In the genomic region with DNA sequence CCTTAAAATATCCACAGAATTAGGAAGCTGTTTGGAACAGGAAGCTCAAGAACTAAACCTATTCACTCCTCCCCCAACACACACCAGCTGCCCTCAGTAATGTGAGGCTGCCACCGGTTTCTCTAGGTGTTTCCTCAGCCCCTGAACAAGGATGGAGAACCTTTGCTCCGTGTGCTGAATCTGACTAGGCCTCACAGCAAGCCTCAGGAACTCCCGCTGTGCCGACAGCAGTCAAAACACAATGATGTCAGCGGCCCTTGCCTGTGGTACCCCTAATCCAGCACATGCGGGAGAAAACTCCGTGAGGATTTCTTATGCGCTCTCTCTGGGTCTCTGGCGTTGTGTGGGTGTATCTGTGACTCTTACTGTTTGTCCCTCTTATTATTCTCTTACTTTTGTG, we compare ENCODE assay signal across 2 cellular contexts.
A peak's percentile ranks its signal among the peaks of the same experiment; 100 is the strongest.
TF ChIP-seq lines count a peak whose summit lies in the region.

No MANE protein-coding gene starts in this region.

TF ChIP-seq in H1, 55 proteins besides CTCF, POLR2A, EP300 and RAD21:
- TF ChIP-seq, protein P1, sequence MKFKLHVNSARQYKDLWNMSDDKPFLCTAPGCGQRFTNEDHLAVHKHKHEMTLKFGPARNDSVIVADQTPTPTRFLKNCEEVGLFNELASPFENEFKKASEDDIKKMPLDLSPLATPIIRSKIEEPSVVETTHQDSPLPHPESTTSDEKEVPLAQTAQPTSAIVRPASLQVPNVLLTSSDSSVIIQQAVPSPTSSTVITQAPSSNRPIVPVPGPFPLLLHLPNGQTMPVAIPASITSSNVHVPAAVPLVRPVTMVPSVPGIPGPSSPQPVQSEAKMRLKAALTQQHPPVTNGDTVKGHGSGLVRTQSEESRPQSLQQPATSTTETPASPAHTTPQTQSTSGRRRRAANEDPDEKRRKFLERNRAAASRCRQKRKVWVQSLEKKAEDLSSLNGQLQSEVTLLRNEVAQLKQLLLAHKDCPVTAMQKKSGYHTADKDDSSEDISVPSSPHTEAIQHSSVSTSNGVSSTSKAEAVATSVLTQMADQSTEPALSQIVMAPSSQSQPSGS (IDR thresholded peaks at IDR 0.05; ENCODE audit: low read length) = peak; percentile 82; the same call in 1 of the 2 replicates
- TF ChIP-seq NANOG (IDR thresholded peaks at IDR 0.05; ENCODE audit: insufficient read depth, low read depth, low read length, poor library complexity, severe bottlenecking) (no peak), SRF (IDR thresholded peaks at IDR 0.05; ENCODE audit: low read depth, low read length) (no peak), MAFK (IDR thresholded peaks at IDR 0.05; ENCODE audit: low read depth, low read length) (no peak), SP1 (IDR thresholded peaks at IDR 0.05; ENCODE audit: low read depth, low read length) (no peak), EZH2 (IDR thresholded peaks at IDR 0.05; ENCODE audit: low read depth, low read length, severe bottlenecking) (no peak), JUND (IDR thresholded peaks at IDR 0.05; ENCODE audit: low read length) (peak; percentile 36; the same call in 1 of the 2 replicates), FOSL1 (IDR thresholded peaks at IDR 0.05; ENCODE audit: insufficient read depth, low read depth, low read length) (no peak), SP2 (IDR thresholded peaks at IDR 0.05; ENCODE audit: low read length) (no peak), ASH2L (IDR thresholded peaks at IDR 0.05; ENCODE audit: low read length) (no peak), CHD1 (IDR thresholded peaks at IDR 0.05; ENCODE audit: low read depth, low read length) (no peak)
- TF ChIP-seq, protein P2, sequence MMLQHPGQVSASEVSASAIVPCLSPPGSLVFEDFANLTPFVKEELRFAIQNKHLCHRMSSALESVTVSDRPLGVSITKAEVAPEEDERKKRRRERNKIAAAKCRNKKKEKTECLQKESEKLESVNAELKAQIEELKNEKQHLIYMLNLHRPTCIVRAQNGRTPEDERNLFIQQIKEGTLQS (IDR thresholded peaks at IDR 0.05; ENCODE audit: insufficient read depth, low read depth, low read length) = no peak
- TF ChIP-seq, protein P3, sequence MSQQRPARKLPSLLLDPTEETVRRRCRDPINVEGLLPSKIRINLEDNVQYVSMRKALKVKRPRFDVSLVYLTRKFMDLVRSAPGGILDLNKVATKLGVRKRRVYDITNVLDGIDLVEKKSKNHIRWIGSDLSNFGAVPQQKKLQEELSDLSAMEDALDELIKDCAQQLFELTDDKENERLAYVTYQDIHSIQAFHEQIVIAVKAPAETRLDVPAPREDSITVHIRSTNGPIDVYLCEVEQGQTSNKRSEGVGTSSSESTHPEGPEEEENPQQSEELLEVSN (IDR thresholded peaks at IDR 0.05) = no peak
- TF ChIP-seq, protein P4, sequence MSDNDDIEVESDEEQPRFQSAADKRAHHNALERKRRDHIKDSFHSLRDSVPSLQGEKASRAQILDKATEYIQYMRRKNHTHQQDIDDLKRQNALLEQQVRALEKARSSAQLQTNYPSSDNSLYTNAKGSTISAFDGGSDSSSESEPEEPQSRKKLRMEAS (IDR thresholded peaks at IDR 0.05) = 0 out of 2 replicates have a peak, but pooled peaks have one; percentile 23
TF ChIP-seq in H1: peak in this region for 3.

TF ChIP-seq in neural cell, 6 proteins besides CTCF, POLR2A, EP300 and RAD21 (continued from another document):
- TF ChIP-seq, protein P5, sequence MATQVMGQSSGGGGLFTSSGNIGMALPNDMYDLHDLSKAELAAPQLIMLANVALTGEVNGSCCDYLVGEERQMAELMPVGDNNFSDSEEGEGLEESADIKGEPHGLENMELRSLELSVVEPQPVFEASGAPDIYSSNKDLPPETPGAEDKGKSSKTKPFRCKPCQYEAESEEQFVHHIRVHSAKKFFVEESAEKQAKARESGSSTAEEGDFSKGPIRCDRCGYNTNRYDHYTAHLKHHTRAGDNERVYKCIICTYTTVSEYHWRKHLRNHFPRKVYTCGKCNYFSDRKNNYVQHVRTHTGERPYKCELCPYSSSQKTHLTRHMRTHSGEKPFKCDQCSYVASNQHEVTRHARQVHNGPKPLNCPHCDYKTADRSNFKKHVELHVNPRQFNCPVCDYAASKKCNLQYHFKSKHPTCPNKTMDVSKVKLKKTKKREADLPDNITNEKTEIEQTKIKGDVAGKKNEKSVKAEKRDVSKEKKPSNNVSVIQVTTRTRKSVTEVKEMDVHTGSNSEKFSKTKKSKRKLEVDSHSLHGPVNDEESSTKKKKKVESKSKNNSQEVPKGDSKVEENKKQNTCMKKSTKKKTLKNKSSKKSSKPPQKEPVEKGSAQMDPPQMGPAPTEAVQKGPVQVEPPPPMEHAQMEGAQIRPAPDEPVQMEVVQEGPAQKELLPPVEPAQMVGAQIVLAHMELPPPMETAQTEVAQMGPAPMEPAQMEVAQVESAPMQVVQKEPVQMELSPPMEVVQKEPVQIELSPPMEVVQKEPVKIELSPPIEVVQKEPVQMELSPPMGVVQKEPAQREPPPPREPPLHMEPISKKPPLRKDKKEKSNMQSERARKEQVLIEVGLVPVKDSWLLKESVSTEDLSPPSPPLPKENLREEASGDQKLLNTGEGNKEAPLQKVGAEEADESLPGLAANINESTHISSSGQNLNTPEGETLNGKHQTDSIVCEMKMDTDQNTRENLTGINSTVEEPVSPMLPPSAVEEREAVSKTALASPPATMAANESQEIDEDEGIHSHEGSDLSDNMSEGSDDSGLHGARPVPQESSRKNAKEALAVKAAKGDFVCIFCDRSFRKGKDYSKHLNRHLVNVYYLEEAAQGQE (IDR thresholded peaks at IDR 0.05; ENCODE audit: borderline replicate concordance) = no peak
- TF ChIP-seq SMC3 (conservative IDR thresholded peaks at IDR 0.05; ENCODE audit: poor library complexity) (no peak), MXI1 (conservative IDR thresholded peaks at IDR 0.05; ENCODE audit: poor library complexity, severe bottlenecking) (no peak)
